In genomic region chr13:49435992-49436391, GRCh38 we compare ENCODE assay signal across 17 cellular contexts. TPM values are rescaled to one million over a fixed set of nuclear protein-coding genes. Genes with fewer than 3 reads are reported as not detected.
DNase-seq lines count a peak whose midpoint lies in the region; ATAC-seq and TF ChIP-seq lines count a peak whose summit lies in the region.
"Had no signal": no experiment of that assay in that cellular context is flagged by ENCODE, and none has a peak within 500 bp of the region (broad histone marks: within the 10 kb centered on the region; RNA-seq: fewer than 3 reads in every experiment).

No MANE protein-coding gene starts in this region.

- no peak for TF ChIP-seq POLR2A in sigmoid colon (IDR thresholded peaks at IDR 0.05)

- POLR2A ChIA-PET in CD8-positive, alpha-beta memory T cell (lab: Charles Lee): no interaction called here

- no peaks in the 10 kb centered on the region for H3K9me3 Mint-ChIP-seq in CD8-positive, alpha-beta memory T cell
- H3K9me3 Mint-ChIP-seq: activated naive CD8-positive, alpha-beta T cell treated with anti-CD3 and anti-CD28 coated beads, Interleukin-2, amount 10 ng/mL, durations not matched to agents 7 days and 5 days; activated T-helper 1 cell treated with anti-CD3 and anti-CD28 coated beads, Interleukin-12 subunit alpha, Interleukin-12 subunit beta, Interleukin-2, Interleukin-4 antibody, amounts not matched to agents 30 ng/mL and 10 ng/mL and 1 ng/mL, durations not matched to agents 14 hours and 24 hours and 36 hours; WTC11 had no signal

- peak; percentile 71 for ATAC-seq in Right ventricle myocardium superior (ENCODE audit: poor library complexity)
- ATAC-seq in GM21381 (IDR thresholded peaks at IDR 0.05; ENCODE audit: unreplicated experiment): no peak
- ATAC-seq: WTC11 had no signal

- H3K27me3 Mint-ChIP-seq in CD8-positive, alpha-beta memory T cell: no peaks in the 10 kb centered on the region

- peaks cover 8 to 17% (median 11%) of the 10 kb centered on the region in 3 donors for H3K36me3 Mint-ChIP-seq in CD8-positive, alpha-beta memory T cell
- H3K36me3 Mint-ChIP-seq: activated naive CD8-positive, alpha-beta T cell treated with anti-CD3 and anti-CD28 coated beads, Interleukin-2, amount 10 ng/mL, durations not matched to agents 7 days and 5 days; WTC11 had no signal

- no peaks in the 10 kb centered on the region for H3K9me3 ChIP-seq in sigmoid colon
- no peaks in the 10 kb centered on the region for H3K9me3 ChIP-seq in CD8-positive, alpha-beta memory T cell (ENCODE audit: low read length)
- H3K9me3 ChIP-seq: MG63 had no signal

- H3K27ac Mint-ChIP-seq in CD8-positive, alpha-beta memory T cell: no peak overlapping the region
- H3K27ac Mint-ChIP-seq: activated naive CD8-positive, alpha-beta T cell treated with anti-CD3 and anti-CD28 coated beads, Interleukin-2, amount 10 ng/mL, durations not matched to agents 7 days and 5 days; activated T-helper 1 cell treated with anti-CD3 and anti-CD28 coated beads, Interleukin-12 subunit alpha, Interleukin-12 subunit beta, Interleukin-2, Interleukin-4 antibody, amounts not matched to agents 30 ng/mL and 10 ng/mL and 1 ng/mL, durations not matched to agents 14 hours and 24 hours and 36 hours; WTC11 had no signal

- intact Hi-C loops in Right ventricle myocardium superior (cut with DNase I) (no loop called here), sigmoid colon (cut with DNase I) (loop anchor here (5.0 kb wide), 1 partner anchor 189 kb away; the partner anchor contains the start of gene CDADC1)

- TF ChIP-seq EP300 in sigmoid colon (IDR thresholded peaks at IDR 0.05): no peak

- TF ChIP-seq CTCF in sigmoid colon (IDR thresholded peaks at IDR 0.05): no peak

- no peak overlapping the region for H3K4me3 Mint-ChIP-seq in CD8-positive, alpha-beta memory T cell
- H3K4me3 Mint-ChIP-seq: activated naive CD8-positive, alpha-beta T cell treated with anti-CD3 and anti-CD28 coated beads, Interleukin-2, amount 10 ng/mL, durations not matched to agents 7 days and 5 days; activated T-helper 1 cell treated with anti-CD3 and anti-CD28 coated beads, Interleukin-12 subunit alpha, Interleukin-12 subunit beta, Interleukin-2, Interleukin-4 antibody, amounts not matched to agents 30 ng/mL and 10 ng/mL and 1 ng/mL, durations not matched to agents 14 hours and 24 hours and 36 hours; WTC11 had no signal

- H3K27ac ChIP-seq in caudate nucleus (ENCODE audit: low read depth, low read length) (peak overlapping the region; percentile 29), sigmoid colon (peak overlapping the region; percentile 18 to 44 (median 40))
- H3K27ac ChIP-seq in CD8-positive, alpha-beta memory T cell (ENCODE audit: low read depth, low read length): no peak overlapping the region

- H3K36me3 ChIP-seq in sigmoid colon: peaks cover 0 to 21% (median 3%) of the 10 kb centered on the region in 4 donors
- H3K36me3 ChIP-seq in CD8-positive, alpha-beta memory T cell (ENCODE audit: insufficient read depth, low read length): no peaks in the 10 kb centered on the region

- peak; percentile 9 for DNase-seq in GM03348 (ENCODE audit: low spot score)
- DNase-seq in caudate nucleus (lab: John Stamatoyannopoulos, UW): no peak
- DNase-seq in Right ventricle myocardium superior: no peak
- no peak for DNase-seq in sigmoid colon
- no peak for DNase-seq in CD8-positive, alpha-beta memory T cell
- no peak for DNase-seq in hippocampal formation (lab: John Stamatoyannopoulos, UW)
- no peak for DNase-seq in A172 (ENCODE audit: low spot score)
- DNase-seq: activated naive CD8-positive, alpha-beta T cell treated with anti-CD3 and anti-CD28 coated beads, Interleukin-2, amount 10 ng/mL, durations not matched to agents 7 days and 5 days; DMS 273 treated with DMSO at 0.1 percent for 48 hours; GOT3; MG63; midbrain; NCI-H187; SHP77 had no signal

- H3K4me3 ChIP-seq in sigmoid colon: no peak overlapping the region
- no peak overlapping the region for H3K4me3 ChIP-seq in CD8-positive, alpha-beta memory T cell (ENCODE audit: low read length)
- H3K4me3 ChIP-seq: MG63 had no signal

- H3K4me1 Mint-ChIP-seq in CD8-positive, alpha-beta memory T cell: no peaks in the 10 kb centered on the region
- H3K4me1 Mint-ChIP-seq: WTC11 had no signal

- peaks cover 0 to 15% (median 6%) of the 10 kb centered on the region in 4 donors for H3K4me1 ChIP-seq in sigmoid colon
- H3K4me1 ChIP-seq in CD8-positive, alpha-beta memory T cell (ENCODE audit: insufficient read depth, low read length): no peaks in the 10 kb centered on the region

- 66 to 83% methylated on average over 1 of the region's 1 CpG for WGBS in sigmoid colon, 2 donors

- no peaks in the 10 kb centered on the region for H3K27me3 ChIP-seq in sigmoid colon
- no peaks in the 10 kb centered on the region for H3K27me3 ChIP-seq in CD8-positive, alpha-beta memory T cell (ENCODE audit: insufficient read depth, low read length, poor library complexity, severe bottlenecking)
- H3K27me3 ChIP-seq: MG63 had no signal

- CTCF ChIA-PET in CD8-positive, alpha-beta memory T cell (lab: Charles Lee): no interaction called here

RNA-seq across cellular contexts. Expression of gene CAB39L, which starts 7.9 kb away (rescaled TPM):
- 19.3 TPM for total RNA-seq in Right ventricle myocardium superior
- total RNA-seq in sigmoid colon: 100 to 1,000 TPM; 121 to 180 (median 150) TPM
- 10 to 100 TPM in 1 of 3 donors, 1 to 10 TPM in 2; 5.5 to 15.6 (median 7.2) TPM for polyA plus RNA-seq in sigmoid colon
- total RNA-seq in CD8-positive, alpha-beta memory T cell: 1 to 10 TPM; 5.8 to 7.4 TPM
- 4.7 TPM for polyA plus RNA-seq in CD8-positive, alpha-beta memory T cell
- total RNA-seq in A172 (2014; rRNA removed; shearing (Covaris generic)): 6.3 and 17.5 TPM in 2 replicates

RNA-seq across cellular contexts. Expression of gene SETDB2, which starts 8.1 kb away (rescaled TPM):
- total RNA-seq in Right ventricle myocardium superior: 13.4 TPM
- 10 to 100 TPM in 3 of 4 donors, 1 to 10 TPM in 1; 7.5 to 12.5 (median 11.2) TPM for total RNA-seq in sigmoid colon
- 1 to 10 TPM; 3.6 to 4.9 (median 4.9) TPM for polyA plus RNA-seq in sigmoid colon
- 10 to 100 TPM; 13.1 to 13.4 TPM for total RNA-seq in CD8-positive, alpha-beta memory T cell
- polyA plus RNA-seq in CD8-positive, alpha-beta memory T cell: 11.2 TPM
- 5.3 and 8.7 TPM in 2 replicates for total RNA-seq in A172 (2014; rRNA removed; shearing (Covaris generic))

RNA-seq across cellular contexts. Expression of gene PHF11, which starts 59.8 kb away (rescaled TPM):
- total RNA-seq in Right ventricle myocardium superior (17.6 TPM), sigmoid colon (10 to 100 TPM; 29.6 to 52.1 (median 37.5) TPM)
- 10 to 100 TPM; 20.1 to 36.8 (median 20.4) TPM for polyA plus RNA-seq in sigmoid colon
- 10 to 100 TPM; 39.1 to 43.5 TPM for total RNA-seq in CD8-positive, alpha-beta memory T cell
- polyA plus RNA-seq in CD8-positive, alpha-beta memory T cell: 92.6 TPM
- 20.9 and 21.8 TPM in 2 replicates for total RNA-seq in A172 (2014; rRNA removed; shearing (Covaris generic))
